Comparison of ENCODE assay signal across 1 cellular context in genomic region chr1:21935891-21936365, GRCh38.
TF ChIP-seq lines count a peak whose summit lies in the region.

No MANE protein-coding gene starts in this region.

TF ChIP-seq in liver, 16 proteins besides CTCF, POLR2A, EP300 and RAD21 (continued from another document):
- TF ChIP-seq RXRA (IDR thresholded peaks at IDR 0.05) (no peak), SP1 (IDR thresholded peaks at IDR 0.05) (no peak), HNF4G (IDR thresholded peaks at IDR 0.05) (no peak), GABPA (IDR thresholded peaks at IDR 0.05 in 1 of 2, conservative IDR thresholded peaks at IDR 0.05 in 1 of 2) (no peak), YY1 (IDR thresholded peaks at IDR 0.05) (no peak), HNF4A (conservative IDR thresholded peaks at IDR 0.05) (no peak), ATF3 (IDR thresholded peaks at IDR 0.05) (no peak)
TF ChIP-seq in liver: peak in this region for 0.
